ENCODE assay signal across 8 cellular contexts in genomic region chr1:111755321-111756123, GRCh38. TPM values are rescaled to one million over a fixed set of nuclear protein-coding genes. Genes with fewer than 3 reads are reported as not detected.
DNase-seq lines count a peak whose midpoint lies in the region; ATAC-seq and TF ChIP-seq lines count a peak whose summit lies in the region.

Gene DDX20 (plus strand): TSS chr1:111755901. CDS start chr1:111755925, 24 bp downstream.

- no peaks in the 10 kb centered on the region for H3K27me3 ChIP-seq in PC-9 (ENCODE audit: insufficient read depth, low read depth)
- no peaks in the 10 kb centered on the region for H3K27me3 ChIP-seq in muscle layer of duodenum (ENCODE audit: low read depth, low read length)

- H3K27ac ChIP-seq in PC-9 (peak within 1 kb of the TSS; percentile 64), muscle layer of duodenum (ENCODE audit: low read length) (peak within 1 kb of the TSS; percentile 97)

- H3K4me1 Mint-ChIP-seq in activated T-cell treated with anti-CD3 and anti-CD28 coated beads, Interleukin-2, amount 50 U/mL, for 24 hours (ENCODE audit: low read depth) = peaks cover 45% of the 10 kb centered on the region

- peak within 1 kb of the TSS; percentile 89 for H3K4me3 Mint-ChIP-seq in activated T-cell treated with anti-CD3 and anti-CD28 coated beads, Interleukin-2, amount 50 U/mL, for 24 hours

- peaks cover 14% of the 10 kb centered on the region for H4K20me1 ChIP-seq in PC-9 (ENCODE audit: insufficient read depth)

- peak within 1 kb of the TSS; percentile 89 for H3K4me2 ChIP-seq in PC-9

- H3K79me2 ChIP-seq in PC-9 (ENCODE audit: low read depth) = peaks cover 40% of the 10 kb centered on the region

- peak; percentile 84 for ATAC-seq in GM21717 (IDR thresholded peaks at IDR 0.05; ENCODE audit: unreplicated experiment)

- in situ Hi-C loops in KBM-7 (cut with MboI; ENCODE audit: low pct_unique_long_range_greater_than_20kb, low sequenced_read_pairs) = no loop called here

- H3K9me2 ChIP-seq in PC-9 (ENCODE audit: insufficient read depth) = no peaks in the 10 kb centered on the region

- H3K27me3 Mint-ChIP-seq in activated T-cell treated with anti-CD3 and anti-CD28 coated beads, Interleukin-2, amount 50 U/mL, for 24 hours = no peaks in the 10 kb centered on the region

- peaks cover 23% of the 10 kb centered on the region for H3K36me3 ChIP-seq in PC-9 (ENCODE audit: low read depth)
- peaks cover 6 to 10% of the 10 kb centered on the region in 2 donors for H3K36me3 ChIP-seq in muscle layer of duodenum (ENCODE audit: control insufficient read depth in 1 of 2, insufficient read depth in 2 of 2, low read length in 2 of 2)

- H3K9me3 ChIP-seq in PC-9 (ENCODE audit: insufficient read depth, low read depth) (no peaks in the 10 kb centered on the region), muscle layer of duodenum (ENCODE audit: control insufficient read depth in 1 of 2, low read length in 2 of 2) (no peaks in the 10 kb centered on the region)

- H3K9me3 Mint-ChIP-seq in activated T-cell treated with anti-CD3 and anti-CD28 coated beads, Interleukin-2, amount 50 U/mL, for 24 hours = no peaks in the 10 kb centered on the region

- H3K4me3 ChIP-seq in PC-9 (peak within 1 kb of the TSS; percentile 92), muscle layer of duodenum (ENCODE audit: low read depth in 1 of 2, low read length in 2 of 2) (peak within 1 kb of the TSS; percentile 88 to 90)

- peaks cover 20% of the 10 kb centered on the region for H3K4me1 ChIP-seq in PC-9 (replicated peaks; ENCODE audit: insufficient read depth)
- peaks cover 13 to 18% of the 10 kb centered on the region in 2 donors for H3K4me1 ChIP-seq in muscle layer of duodenum (ENCODE audit: control insufficient read depth in 1 of 2, insufficient read depth in 2 of 2, low read length in 2 of 2)

- H2AFZ ChIP-seq in PC-9 = peak within 1 kb of the TSS; percentile 100

- peak within 1 kb of the TSS; percentile 99 for H3K27ac Mint-ChIP-seq in activated T-cell treated with anti-CD3 and anti-CD28 coated beads, Interleukin-2, amount 50 U/mL, for 24 hours

- intact Hi-C loops in PC-9 (cut with micrococcal nuclease; ENCODE audit: unreplicated experiment) = loop anchor here (1.0 to 5.0 kb wide), 6 partner anchors 16 to 306 kb away; partner anchors contain the start of genes ATP5PB, INKA2 and WDR77

- peaks cover 16% of the 10 kb centered on the region; the same call in 1 of the 2 replicates for H3F3A ChIP-seq in PC-9 (ENCODE audit: insufficient read depth, low read depth)

- TF ChIP-seq POLR2A in erythroblast (IDR thresholded peaks at IDR 0.05; ENCODE audit: low read length) = peak; percentile 87

- peak; percentile 90 for TF ChIP-seq CTCF in PC-9 (conservative IDR thresholded peaks at IDR 0.05)

- POLR2A ChIA-PET in PC-9 (lab: Charles Lee; ENCODE audit: unreplicated experiment) = interaction anchor here (0.7 kb wide), 1 partner anchor 389 kb away, joined by 3 read pairs; no protein-coding TSS in a partner anchor

- DNase-seq in DMS79 (lab: John Stamatoyannopoulos, UW) (peak; percentile 95), KBM-7 (peak; percentile 98), PC-9 (peak; percentile 89 to 96), erythroblast (lab: John Stamatoyannopoulos, UW) (peak; percentile 98)
- DNase-seq in activated T-cell treated with anti-CD3 and anti-CD28 coated beads, Interleukin-2, amount 50 U/mL, for 24 hours = peak; percentile 95
- peak; percentile 82 to 91 for DNase-seq in stimulated activated CD8-positive, alpha-beta memory T cell treated with anti-CD3 and anti-CD28 coated beads, Interleukin-7, amount 100 ng/mL, for 4 hours (ENCODE audit: low read depth in 2 of 2)

- no TSS peak for BruUV-seq in PC-9 (replicated peaks; lab: Mats Ljungman, UMichigan)

- H3K36me3 Mint-ChIP-seq in activated T-cell treated with anti-CD3 and anti-CD28 coated beads, Interleukin-2, amount 50 U/mL, for 24 hours (ENCODE audit: low read depth) = peaks cover 48% of the 10 kb centered on the region

- CTCF ChIA-PET in PC-9 (lab: Charles Lee) = interaction anchor here (0.5 to 0.9 kb wide), 2 partner anchors 41 to 270 kb away, joined by 3 to 7 read pairs; no protein-coding TSS in a partner anchor

RNA-seq across cellular contexts. Expression of gene DDX20, which starts in this region (rescaled TPM):
- 8.4 and 8.9 TPM in 2 replicates for total RNA-seq in PC-9 (2021)

Comparison
In these comparisons a context has a peak if more than half of its experiments do, and no peak if none do; other contexts are left out.
1. Peak in every context shown above with its lines: DNase-seq, ATAC-seq, H3K4me3 ChIP-seq and H3K27ac ChIP-seq.